In genomic region chr3:193554790-193555189, GRCh38 we compare ENCODE assay signal across 14 cellular contexts. TPM values are rescaled to one million over a fixed set of nuclear protein-coding genes. Genes with fewer than 3 reads are reported as not detected.
A peak's percentile ranks its signal among the peaks of the same experiment; 100 is the strongest.
DNase-seq lines count a peak whose midpoint lies in the region; ATAC-seq and TF ChIP-seq lines count a peak whose summit lies in the region.
"Had no signal": no experiment of that assay in that cellular context is flagged by ENCODE, and none has a peak within 500 bp of the region (broad histone marks: within the 10 kb centered on the region; RNA-seq: fewer than 3 reads in every experiment).

ATP13A4 (minus strand) TSS chr3:193554895; CDS start chr3:193554799, 96 bp downstream.

- peaks cover 7 to 13% of the 10 kb centered on the region in 2 experiments for H3K4me1 Mint-ChIP-seq in H9
- H3K4me1 Mint-ChIP-seq in activated naive CD8-positive, alpha-beta T cell treated with anti-CD3 and anti-CD28 coated beads, Interleukin-2, amount 50 U/mL, for 24 hours = no peaks in the 10 kb centered on the region

- no peak within 1 kb of the TSS for H2BK15ac ChIP-seq in H9 (ENCODE audit: low read depth, low read length)

- no peaks in the 10 kb centered on the region for H3K79me2 ChIP-seq in H9 (ENCODE audit: insufficient read depth, low read length)

- H3K36me3 Mint-ChIP-seq in H9 (ENCODE audit: insufficient read depth in 1 of 3, low read depth in 3 of 3) = no peaks in the 10 kb centered on the region
- no peaks in the 10 kb centered on the region for H3K36me3 Mint-ChIP-seq in activated naive CD8-positive, alpha-beta T cell treated with anti-CD3 and anti-CD28 coated beads, Interleukin-2, amount 50 U/mL, for 24 hours (ENCODE audit: low read depth)

- H3K4ac ChIP-seq in H9 (ENCODE audit: low read depth, low read length) = no peak within 1 kb of the TSS

- H2BK5ac ChIP-seq in H9 (ENCODE audit: insufficient read length, low read length) = no peak within 1 kb of the TSS

- no peaks in the 10 kb centered on the region for H3K9me3 Mint-ChIP-seq in H9
- H3K9me3 Mint-ChIP-seq in activated naive CD8-positive, alpha-beta T cell treated with anti-CD3 and anti-CD28 coated beads, Interleukin-2, amount 50 U/mL, for 24 hours = no peaks in the 10 kb centered on the region

- H3K56ac ChIP-seq in H9 (ENCODE audit: insufficient read length, low read depth, low read length) = no peak within 1 kb of the TSS

- H3K23ac ChIP-seq in H9 (ENCODE audit: insufficient read length, low read depth, low read length) = no peak within 1 kb of the TSS

- H3K18ac ChIP-seq in H9 (ENCODE audit: insufficient read length, low read depth, low read length) = no peak within 1 kb of the TSS

- in situ Hi-C loops in brain microvascular endothelial cell (cut with HindIII; ENCODE audit: low pct_ligation_motif_present, low sequenced_read_pairs) = no loop called here

- intact Hi-C loops in left lung (cut with DNase I) = no loop called here

- no peak within 1 kb of the TSS for H4K5ac ChIP-seq in H9 (ENCODE audit: insufficient read length, low read depth, low read length)

- ATAC-seq in left lung = peak; percentile 71
- no peak for ATAC-seq in activated naive CD8-positive, alpha-beta T cell treated with anti-CD3 and anti-CD28 coated beads, Interleukin-2, amount 50 U/mL, for 24 hours

- H3T11ph ChIP-seq in H9 (ENCODE audit: low read length) = no peak within 1 kb of the TSS

- H3K14ac ChIP-seq in H9 (ENCODE audit: insufficient read depth, low read length) = no peak within 1 kb of the TSS

- no peak within 1 kb of the TSS for H3K9ac ChIP-seq in H9 (ENCODE audit: extremely low read depth, insufficient read length, low read length)

- no peak within 1 kb of the TSS for H3K4me3 Mint-ChIP-seq in H9
- no peak within 1 kb of the TSS for H3K4me3 Mint-ChIP-seq in activated naive CD8-positive, alpha-beta T cell treated with anti-CD3 and anti-CD28 coated beads, Interleukin-2, amount 50 U/mL, for 24 hours

- no peaks in the 10 kb centered on the region for H4K20me1 ChIP-seq in H9 (ENCODE audit: control insufficient read depth, insufficient read depth, insufficient read length)

- H4K91ac ChIP-seq in H9 (ENCODE audit: insufficient read length, low read depth, low read length) = no peak within 1 kb of the TSS

- H2AK5ac ChIP-seq in H9 (ENCODE audit: insufficient read length, low read length) = no peak within 1 kb of the TSS

- H3K4me1 ChIP-seq in H9 (ENCODE audit: insufficient read depth, low read length) = no peaks in the 10 kb centered on the region
- no peaks in the 10 kb centered on the region for H3K4me1 ChIP-seq in left lung
- H3K4me1 ChIP-seq: BE2C had no signal

- no peak within 1 kb of the TSS for H4K8ac ChIP-seq in H9 (replicated peaks; ENCODE audit: insufficient read length, low read depth, low read length)

- H3K79me1 ChIP-seq in H9 (ENCODE audit: insufficient read depth, low read depth, low read length, poor library complexity, severe bottlenecking) = no peaks in the 10 kb centered on the region

- H3K4me2 ChIP-seq in H9 (ENCODE audit: insufficient read depth, insufficient read length, low read length) = no peak within 1 kb of the TSS

- no peaks in the 10 kb centered on the region for H3K36me3 ChIP-seq in left lung
- H3K36me3 ChIP-seq in brain microvascular endothelial cell (replicated peaks) = no peaks in the 10 kb centered on the region
- H3K36me3 ChIP-seq: BE2C had no signal

- TF ChIP-seq CTCF in H9 (conservative IDR thresholded peaks at IDR 0.05) = no peak
- no peak for TF ChIP-seq CTCF in left lung (IDR thresholded peaks at IDR 0.05)
- TF ChIP-seq CTCF in brain microvascular endothelial cell (IDR thresholded peaks at IDR 0.05; ENCODE audit: low read depth, low read length, missing control alignments) = no peak

- WGBS in H9 (ENCODE audit: extremely low coverage, insufficient read length, low lambda C conversion rate) = no CpG with 5 or more reads among the region's 8 CpGs

- DNase-seq in H9 = peak; percentile 65
- DNase-seq in left lung = peak in 1 of 2 donors; percentile 59
- DNase-seq in retina = peak; percentile 4
- no peak for DNase-seq in brain microvascular endothelial cell
- DNase-seq in stimulated activated CD4-positive, alpha-beta T cell treated with anti-CD3 and anti-CD28 coated beads, Interleukin-15, amount 100 ng/mL, for 24 hours = no peak
- DNase-seq in SKM-1 treated with dmso at 0.1 percent for 144 hours (lab: John Stamatoyannopoulos, UW; ENCODE audit: unreplicated experiment) = no peak
- DNase-seq in activated naive CD8-positive, alpha-beta T cell treated with anti-CD3 and anti-CD28 coated beads, Interleukin-2, amount 50 U/mL, for 24 hours = no peak
- DNase-seq: BE2C; NCI-H146; NK-92 treated with Interleukin-12 subunit alpha and Interleukin-12 subunit beta, amount 100 ng/mL, for 24 hours had no signal

- H3K27me3 Mint-ChIP-seq in H9 (ENCODE audit: low read depth) = no peaks in the 10 kb centered on the region
- no peaks in the 10 kb centered on the region for H3K27me3 Mint-ChIP-seq in activated naive CD8-positive, alpha-beta T cell treated with anti-CD3 and anti-CD28 coated beads, Interleukin-2, amount 50 U/mL, for 24 hours

- no peaks in the 10 kb centered on the region for H3K23me2 ChIP-seq in H9 (ENCODE audit: insufficient read length, low read depth, low read length, poor library complexity, severe bottlenecking)

- no peak within 1 kb of the TSS for H2BK12ac ChIP-seq in H9 (ENCODE audit: insufficient read length, low read depth, low read length)

- peak within 1 kb of the TSS; percentile 84 for H2AFZ ChIP-seq in H9 (ENCODE audit: low read length)

- no peak within 1 kb of the TSS for H2BK120ac ChIP-seq in H9 (ENCODE audit: low read depth, low read length, poor library complexity, severe bottlenecking)

- H3K27me3 ChIP-seq in H9 (ENCODE audit: insufficient read depth, low read length) (no peaks in the 10 kb centered on the region), left lung (no peaks in the 10 kb centered on the region), brain microvascular endothelial cell (replicated peaks) (no peaks in the 10 kb centered on the region)

- H3K9me3 ChIP-seq in H9 (ENCODE audit: control insufficient read depth, low read depth, low read length) (no peaks in the 10 kb centered on the region), left lung (no peaks in the 10 kb centered on the region)
- H3K9me3 ChIP-seq: BE2C had no signal

- no peak within 1 kb of the TSS for H3K27ac Mint-ChIP-seq in H9
- no peak within 1 kb of the TSS for H3K27ac Mint-ChIP-seq in activated naive CD8-positive, alpha-beta T cell treated with anti-CD3 and anti-CD28 coated beads, Interleukin-2, amount 50 U/mL, for 24 hours

- H3K4me3 ChIP-seq in left lung (peak within 1 kb of the TSS; percentile 18 to 29), brain microvascular endothelial cell (ENCODE audit: low read depth, low read length) (no peak within 1 kb of the TSS)
- H3K4me3 ChIP-seq: SK-N-MC had no signal

- H3K27ac ChIP-seq in H9 (ENCODE audit: insufficient read length, low read depth, low read length) = no peak within 1 kb of the TSS
- H3K27ac ChIP-seq in cingulate gyrus (ENCODE audit: low read depth, low read length) = peak within 1 kb of the TSS; percentile 66
- peak within 1 kb of the TSS; percentile 53 to 67 for H3K27ac ChIP-seq in left lung
- no peak within 1 kb of the TSS for H3K27ac ChIP-seq in brain microvascular endothelial cell
- H3K27ac ChIP-seq: SK-N-MC had no signal

- H2BK20ac ChIP-seq in H9 (ENCODE audit: low read depth, low read length, poor library complexity, severe bottlenecking) = no peak within 1 kb of the TSS

RNA-seq across cellular contexts. Expression of gene ATP13A4, which starts in this region (rescaled TPM):
- 0.13 TPM in 1 of 2 replicates, not detected in the other for total RNA-seq in H9 (2021)
- 100 to 1,000 TPM in 1 of 2 donors, 10 to 100 TPM in 1; 74.1 to 262 TPM for total RNA-seq in left lung
- total RNA-seq: endothelial cell of umbilical vein, G401 had no signal

Comparison
In these comparisons a context has a peak if more than half of its experiments do, and no peak if none do; other contexts are left out.
1. RNA of gene ATP13A4 (total RNA-seq): 74.1 to 262 TPM in left lung; 0.13 TPM in H9; every median in the first group is over 10 times any median in the second.
2. Peak in DNase-seq in H9; RNA of the gene not detected or under 1 TPM.
3. H3K27ac ChIP-seq: peak in cingulate gyrus (single experiment) and left lung (2 of 2); none in H9 (single experiment) and brain microvascular endothelial cell (single experiment).